ENCODE assay signal across 20 cellular contexts in genomic region chr22:44096736-44097135, GRCh38.
DNase-seq lines count a peak whose midpoint lies in the region; ATAC-seq and TF ChIP-seq lines count a peak whose summit lies in the region.
"Had no signal": no experiment of that assay in that cellular context is flagged by ENCODE, and none has a peak within 500 bp of the region (broad histone marks: within the 10 kb centered on the region; RNA-seq: fewer than 3 reads in every experiment).

No MANE protein-coding gene starts in this region.

- no peaks in the 10 kb centered on the region for H3K27me3 Mint-ChIP-seq in natural killer cell treated with Interleukin-12 subunit alpha and Interleukin-12 subunit beta and Interleukin-15 and Interleukin-18, amount 100 ng/mL, for 72 hours
- H3K27me3 Mint-ChIP-seq in natural killer cell (ENCODE audit: low read depth in 2 of 2): no peaks in the 10 kb centered on the region
- H3K27me3 Mint-ChIP-seq in Caco-2 (ENCODE audit: insufficient read depth, unreplicated experiment): no peaks in the 10 kb centered on the region
- H3K27me3 Mint-ChIP-seq: CD4-positive, alpha-beta T cell had no signal

- H3K27me3 ChIP-seq in heart right ventricle (no peaks in the 10 kb centered on the region), osteoblast (ENCODE audit: insufficient read depth, low read length) (no peaks in the 10 kb centered on the region), aorta (ENCODE audit: control insufficient read depth in 1 of 2, insufficient read depth in 2 of 2, low read length in 1 of 2) (no peaks in the 10 kb centered on the region), Caco-2 (replicated peaks; ENCODE audit: control insufficient read depth, insufficient read depth, low read length) (no peaks in the 10 kb centered on the region)

- H3K27ac Mint-ChIP-seq in natural killer cell treated with Interleukin-12 subunit alpha and Interleukin-12 subunit beta and Interleukin-15 and Interleukin-18, amount 100 ng/mL, for 72 hours: no peak overlapping the region
- H3K27ac Mint-ChIP-seq in natural killer cell: no peak overlapping the region
- no peak overlapping the region for H3K27ac Mint-ChIP-seq in Caco-2 (ENCODE audit: unreplicated experiment)
- H3K27ac Mint-ChIP-seq: CD4-positive, alpha-beta T cell; HFFc6 had no signal

- H3K36me3 Mint-ChIP-seq in natural killer cell treated with Interleukin-12 subunit alpha and Interleukin-12 subunit beta and Interleukin-15 and Interleukin-18, amount 100 ng/mL, for 72 hours: no peaks in the 10 kb centered on the region
- H3K36me3 Mint-ChIP-seq in natural killer cell: no peaks in the 10 kb centered on the region
- no peaks in the 10 kb centered on the region for H3K36me3 Mint-ChIP-seq in Caco-2 (ENCODE audit: insufficient read depth, unreplicated experiment)

- 89 to 96% methylated on average over 11 of the region's 11 CpGs for WGBS in heart right ventricle, 2 donors
- 96 to 97% methylated on average over 11 of the region's 11 CpGs for WGBS in aorta, 2 donors

- H3K36me3 ChIP-seq in heart right ventricle: peaks cover 0 to 84% (median 18%) of the 10 kb centered on the region in 9 donors
- H3K36me3 ChIP-seq in osteoblast (ENCODE audit: insufficient read depth, low read length): no peaks in the 10 kb centered on the region
- H3K36me3 ChIP-seq in aorta (ENCODE audit: control insufficient read depth in 1 of 2, insufficient read depth in 2 of 2, low read length in 1 of 2): no peaks in the 10 kb centered on the region
- H3K36me3 ChIP-seq in Caco-2 (ENCODE audit: control insufficient read depth, insufficient read depth, low read length): no peaks in the 10 kb centered on the region

- H3K4me3 Mint-ChIP-seq in natural killer cell treated with Interleukin-12 subunit alpha and Interleukin-12 subunit beta and Interleukin-15 and Interleukin-18, amount 100 ng/mL, for 72 hours: no peak overlapping the region
- H3K4me3 Mint-ChIP-seq in natural killer cell (no peak overlapping the region), Caco-2 (ENCODE audit: unreplicated experiment) (no peak overlapping the region)
- H3K4me3 Mint-ChIP-seq: CD4-positive, alpha-beta T cell; HFFc6 had no signal

- no TSS peak for BruUV-seq in Caco-2 (replicated peaks; lab: Mats Ljungman, UMichigan)

- POLR2A ChIA-PET in Caco-2 (lab: Charles Lee): no interaction called here

- no peak overlapping the region for H3K27ac ChIP-seq in heart right ventricle
- no peak overlapping the region for H3K27ac ChIP-seq in osteoblast (ENCODE audit: low read depth, low read length)
- H3K27ac ChIP-seq in aorta (ENCODE audit: low read depth in 1 of 2, low read length in 2 of 2): no peak overlapping the region
- H3K27ac ChIP-seq: 22Rv1, A549, C4-2B had no signal

- H3K9me3 ChIP-seq in heart right ventricle: no peaks in the 10 kb centered on the region
- H3K9me3 ChIP-seq in osteoblast (ENCODE audit: low read depth, low read length): no peaks in the 10 kb centered on the region
- H3K9me3 ChIP-seq in aorta (ENCODE audit: control insufficient read depth, low read length): no peaks in the 10 kb centered on the region
- H3K9me3 ChIP-seq in Caco-2: no peaks in the 10 kb centered on the region
- H3K9me3 ChIP-seq: A549 had no signal

- H2AFZ ChIP-seq in osteoblast (ENCODE audit: low read length): no peak overlapping the region

- H3K4me1 ChIP-seq in heart right ventricle (no peaks in the 10 kb centered on the region), osteoblast (ENCODE audit: insufficient read depth, low read length) (no peaks in the 10 kb centered on the region), aorta (ENCODE audit: control insufficient read depth in 1 of 2, insufficient read depth in 2 of 2, low read length in 2 of 2) (no peaks in the 10 kb centered on the region), Caco-2 (no peaks in the 10 kb centered on the region)
- H3K4me1 ChIP-seq: A549 had no signal

- DNase-seq in Right ventricle myocardium inferior (ENCODE audit: missing footprints) (peak; percentile 34), heart right ventricle (no peak), natural killer cell (no peak), osteoblast (ENCODE audit: insufficient read length, low spot score, missing footprints) (peak; percentile 69), aorta (peak; percentile 26 to 37), Caco-2 (no peak), KG1 (lab: John Stamatoyannopoulos, UW) (no peak)
- DNase-seq in natural killer cell treated with Interleukin-12 subunit alpha and Interleukin-12 subunit beta and Interleukin-15 and Interleukin-18, amount 100 ng/mL, for 72 hours (ENCODE audit: low spot score): peak; percentile 5
- DNase-seq: AML-193; CD4-positive, alpha-beta T cell; DMS79 treated with DMSO at 0.1 percent for 48 hours; GF-D8; GOT3; H7; HFFc6 had no signal

- ATAC-seq in Right ventricle myocardium inferior (no peak), heart right ventricle (no peak), natural killer cell (no peak), aorta (ENCODE audit: low FRiP score) (no peak)
- ATAC-seq in natural killer cell treated with Interleukin-12 subunit alpha and Interleukin-12 subunit beta and Interleukin-15 and Interleukin-18, amount 100 ng/mL, for 72 hours: no peak
- ATAC-seq: A549, HCT116, HepG2 had no signal

- TF ChIP-seq CTCF in heart right ventricle (IDR thresholded peaks at IDR 0.05) (no peak), natural killer cell (IDR thresholded peaks at IDR 0.05) (no peak), osteoblast (IDR thresholded peaks at IDR 0.05; ENCODE audit: extremely low read depth, low read depth, low read length) (no peak), Caco-2 (IDR thresholded peaks at IDR 0.05; ENCODE audit: insufficient read depth in 1 of 2, low read depth in 1 of 2, low read length in 1 of 2, severe bottlenecking in 1 of 2, unreplicated experiment in 1 of 2) (no peak)

- H3K4me2 ChIP-seq in osteoblast (ENCODE audit: insufficient read depth, low read length): no peak overlapping the region
- H3K4me2 ChIP-seq: A549 had no signal

- CTCF ChIA-PET in Caco-2 (lab: Charles Lee): no interaction called here

- no peaks in the 10 kb centered on the region for H3K9me3 Mint-ChIP-seq in natural killer cell treated with Interleukin-12 subunit alpha and Interleukin-12 subunit beta and Interleukin-15 and Interleukin-18, amount 100 ng/mL, for 72 hours
- H3K9me3 Mint-ChIP-seq in natural killer cell (no peaks in the 10 kb centered on the region), Caco-2 (ENCODE audit: unreplicated experiment) (no peaks in the 10 kb centered on the region)
- H3K9me3 Mint-ChIP-seq: CD4-positive, alpha-beta T cell; HFFc6 had no signal

- H3K4me1 Mint-ChIP-seq in natural killer cell treated with Interleukin-12 subunit alpha and Interleukin-12 subunit beta and Interleukin-15 and Interleukin-18, amount 100 ng/mL, for 72 hours (ENCODE audit: low read depth in 2 of 2): no peaks in the 10 kb centered on the region
- H3K4me1 Mint-ChIP-seq in natural killer cell (no peaks in the 10 kb centered on the region), Caco-2 (ENCODE audit: low read depth, unreplicated experiment) (no peaks in the 10 kb centered on the region)

- intact Hi-C loops in Right ventricle myocardium inferior (cut with DNase I): no loop called here
- intact Hi-C loops in heart right ventricle (cut with DNase I): loop anchor here in 1 of 10 donors (10.0 kb wide), 1 partner anchor 228 kb away; no protein-coding TSS in a partner anchor
- intact Hi-C loops in natural killer cell (cut with micrococcal nuclease): no loop called here
- intact Hi-C loops in aorta (cut with DNase I): no loop called here
- intact Hi-C loops in Caco-2 (cut with micrococcal nuclease; ENCODE audit: unreplicated experiment): loop anchor here (2.0 kb wide), 1 partner anchor 32 kb away; no protein-coding TSS in a partner anchor

- no peaks in the 10 kb centered on the region for H4K20me1 ChIP-seq in osteoblast (ENCODE audit: insufficient read depth, low read length)

- H3K4me3 ChIP-seq in heart right ventricle (no peak overlapping the region), osteoblast (ENCODE audit: insufficient read depth, low read length) (no peak overlapping the region), aorta (ENCODE audit: low read length in 2 of 2) (no peak overlapping the region), Caco-2 (ENCODE audit: low read depth, low read length) (no peak overlapping the region)
- H3K4me3 ChIP-seq: A549 had no signal

- H3K79me2 ChIP-seq in osteoblast (ENCODE audit: insufficient read depth, low read length): no peaks in the 10 kb centered on the region

Comparison
In these comparisons a context has a peak if more than half of its experiments do, and no peak if none do; other contexts are left out.
1. DNase-seq: peak in Right ventricle myocardium inferior (single experiment), natural killer cell treated with Interleukin-12 subunit alpha and Interleukin-12 subunit beta and Interleukin-15 and Interleukin-18, amount 100 ng/mL, for 72 hours (single experiment), osteoblast (single experiment) and aorta (2 of 2); none in heart right ventricle (0 of 2), natural killer cell (single experiment), Caco-2 (0 of 2) and KG1 (single experiment).